Comparison of ENCODE assay signal across 19 cellular contexts in the genomic region with DNA sequence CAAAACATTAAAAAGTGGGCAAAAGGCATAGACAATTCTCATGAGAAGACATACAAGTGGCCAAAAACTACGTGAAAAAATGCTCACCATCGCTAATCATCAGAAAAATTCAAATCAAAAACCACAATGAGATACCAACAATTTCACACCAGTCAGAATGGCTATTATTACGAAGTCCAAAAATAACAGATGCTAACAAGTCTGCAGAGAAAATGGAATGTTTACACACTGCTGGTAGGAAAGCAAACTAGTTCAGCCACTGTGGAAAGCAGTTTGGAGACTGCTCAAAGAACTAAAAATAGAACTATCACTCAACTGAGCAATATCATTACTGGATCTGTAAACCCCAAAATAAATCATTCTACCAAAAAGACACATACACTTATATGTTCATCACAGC.
"Had no signal": no experiment of that assay in that cellular context is flagged by ENCODE, and none has a peak within 500 bp of the region (broad histone marks: within the 10 kb centered on the region; RNA-seq: fewer than 3 reads in every experiment).

No MANE protein-coding gene starts in this region.

- DNase-seq: activated CD4-positive, alpha-beta T cell treated with anti-CD3 and anti-CD28 coated beads for 4 hours; activated CD8-positive, alpha-beta T cell treated with anti-CD3 and anti-CD28 coated beads for 36 hours; activated gamma-delta T cell; activated T-cell treated with anti-CD3 and anti-CD28 coated beads, Interleukin-2, amount 50 U/mL, for 72 hours; colonic mucosa; gastrocnemius medialis; heart left ventricle; left colon; naive thymus-derived CD8-positive, alpha-beta T cell; retina; stimulated activated CD4-positive, alpha-beta T cell treated with anti-CD3 and anti-CD28 coated beads, Interleukin-15, amount 100 ng/mL, for 24 hours; stimulated activated CD4-positive, alpha-beta T cell treated with anti-CD3 and anti-CD28 coated beads, Interleukin-4, amount 100 ng/mL, for 1 hour; stimulated activated naive B cell treated with anti-CD40 and anti-IgM and Interleukin-4, amounts not matched to agents 10 μg/mL and 1 μg/mL and 100 μg/mL, for 72 hours; transverse colon had no signal

- H3K27me3 ChIP-seq: colonic mucosa, esophagus muscularis mucosa, gastrocnemius medialis, heart left ventricle, transverse colon, vagina had no signal

- ATAC-seq: activated CD8-positive, alpha-beta T cell treated with anti-CD3 and anti-CD28 coated beads for 36 hours; activated T-cell treated with anti-CD3 and anti-CD28 coated beads, Interleukin-2, amount 50 U/mL, for 72 hours; gastrocnemius medialis; heart left ventricle; left colon; naive thymus-derived CD8-positive, alpha-beta T cell; stimulated activated naive B cell treated with anti-CD40 and anti-IgM and Interleukin-4, amounts not matched to agents 10 μg/mL and 1 μg/mL and 100 μg/mL, for 72 hours; WTC11 had no signal

- H2AFZ ChIP-seq: parathyroid adenoma had no signal

- H3K4me1 ChIP-seq: colonic mucosa, transverse colon, vagina had no signal

- H3K27ac ChIP-seq: colonic mucosa, esophagus muscularis mucosa, gastrocnemius medialis, heart left ventricle, parathyroid adenoma, transverse colon, vagina had no signal

- H3K9ac ChIP-seq: parathyroid adenoma had no signal

- H3K36me3 ChIP-seq: colonic mucosa, esophagus muscularis mucosa, gastrocnemius medialis, heart left ventricle, transverse colon, vagina had no signal

- H3K9me3 ChIP-seq: colonic mucosa, esophagus muscularis mucosa, gastrocnemius medialis, vagina had no signal

- H3K4me3 ChIP-seq: colonic mucosa, esophagus muscularis mucosa, gastrocnemius medialis, heart left ventricle, lung, transverse colon, vagina had no signal
